In the genomic region with DNA sequence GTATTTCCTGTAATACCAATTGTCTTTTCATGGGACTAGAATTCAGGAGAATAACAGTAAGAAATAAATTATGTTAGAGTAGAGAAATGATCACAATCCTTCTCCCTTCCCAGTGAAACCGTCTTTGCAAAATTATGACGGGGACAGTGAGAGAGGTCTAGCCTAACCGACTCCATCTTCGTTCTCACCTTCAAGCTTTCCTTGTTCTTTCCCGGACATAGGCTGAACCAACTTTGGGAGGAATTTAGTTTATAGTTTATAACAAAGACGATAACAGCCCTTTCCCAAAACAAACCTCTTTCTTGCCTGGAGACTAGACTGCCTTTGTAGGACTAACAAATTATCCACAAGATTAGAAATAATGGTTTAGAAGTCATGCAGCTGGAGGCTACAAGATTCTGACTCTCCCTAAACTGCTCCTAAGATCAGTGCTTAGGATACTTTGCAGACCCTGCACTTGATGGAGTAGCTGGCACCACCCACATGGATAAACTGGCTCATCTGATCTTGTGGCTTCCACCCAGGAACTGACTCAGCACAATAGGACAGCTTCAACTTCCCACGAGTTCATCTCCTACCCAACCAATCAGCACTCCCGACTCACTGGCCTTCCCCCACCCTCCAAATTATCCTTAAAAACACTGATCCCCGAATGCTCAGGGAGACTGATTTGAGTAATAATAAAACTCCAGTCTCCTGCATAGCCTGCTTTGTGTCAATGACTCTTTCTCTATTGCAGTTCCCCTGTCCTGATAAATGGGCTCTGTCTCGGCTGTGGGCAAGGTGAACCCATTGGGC, we compare ENCODE assay signal across 1 cellular context.
TF ChIP-seq lines count a peak whose summit lies in the region.

No MANE protein-coding gene starts in this region.

TF ChIP-seq in HCT116, 20 proteins besides CTCF, POLR2A, EP300 and RAD21 (continued from another document):
- no peak for TF ChIP-seq TCF7L2 (IDR thresholded peaks at IDR 0.05; ENCODE audit: borderline replicate concordance, extremely low read depth, insufficient read depth, insufficient read length)
- no peak for TF ChIP-seq YY1 (IDR thresholded peaks at IDR 0.05; ENCODE audit: extremely low read depth, insufficient replicate concordance, low read depth, low read length)
- no peak for TF ChIP-seq ZFX (IDR thresholded peaks at IDR 0.05)
- no peak for TF ChIP-seq CBX3 (IDR thresholded peaks at IDR 0.05; ENCODE audit: low read depth)
- no peak for TF ChIP-seq EZH2phosphoT487 (IDR thresholded peaks at IDR 0.05; ENCODE audit: borderline replicate concordance)
- no peak for TF ChIP-seq REST (IDR thresholded peaks at IDR 0.05; ENCODE audit: low read depth)
- TF ChIP-seq EZH2 (IDR thresholded peaks at IDR 0.05) = no peak
- TF ChIP-seq MAX (IDR thresholded peaks at IDR 0.05) = no peak
